Comparison of ENCODE assay signal across 7 cellular contexts in the genomic region with DNA sequence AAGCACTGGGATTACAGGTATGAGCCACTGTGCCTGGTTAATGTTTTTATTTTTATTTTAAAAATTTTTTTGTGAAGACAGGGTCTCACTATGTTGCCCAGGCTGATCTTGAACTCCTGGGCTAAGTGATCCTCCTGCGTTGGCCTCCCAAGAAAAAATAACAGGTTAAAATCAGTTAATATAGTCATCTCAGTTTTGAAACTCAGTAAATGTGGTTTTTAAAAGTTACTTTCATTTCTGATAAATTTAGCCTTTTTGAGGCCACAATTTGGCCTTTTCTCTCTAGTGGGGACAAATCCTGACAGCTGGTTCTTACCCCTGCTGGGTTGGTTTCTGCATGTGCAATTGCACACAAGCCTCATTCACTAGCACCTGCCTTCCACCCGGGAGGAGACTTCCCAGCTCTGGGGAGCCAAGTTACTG. TPM values are rescaled to one million over a fixed set of nuclear protein-coding genes. Genes with fewer than 3 reads are reported as not detected.
DNase-seq lines count a peak whose midpoint lies in the region; ATAC-seq and TF ChIP-seq lines count a peak whose summit lies in the region.
"Had no signal": no experiment of that assay in that cellular context is flagged by ENCODE, and none has a peak within 500 bp of the region (broad histone marks: within the 10 kb centered on the region; RNA-seq: fewer than 3 reads in every experiment).

No MANE protein-coding gene starts in this region.

- H3K4me3 ChIP-seq in Caco-2 (ENCODE audit: low read depth, low read length) = no peak overlapping the region
- H3K4me3 ChIP-seq: A549 had no signal

- CTCF ChIA-PET in activated CD4-positive, alpha-beta T cell treated with anti-CD3 and anti-CD28 coated beads for 36 hours (lab: Charles Lee) = interaction anchor here (0.8 to 7.8 kb wide), 12 partner anchors 8 to 135 kb away, joined by 3 to 229 read pairs (median 10); a partner anchor contains a TSS
- CTCF ChIA-PET in Caco-2 (lab: Charles Lee) = interaction anchor here (2.2 to 3.6 kb wide), 3 partner anchors 57 to 84 kb away, joined by 22 to 73 read pairs (median 55); a partner anchor contains a TSS

- no peaks in the 10 kb centered on the region for H3K27me3 ChIP-seq in Caco-2 (replicated peaks; ENCODE audit: control insufficient read depth, insufficient read depth, low read length)

- peaks cover 47% of the 10 kb centered on the region for H3K4me1 Mint-ChIP-seq in activated CD4-positive, alpha-beta T cell treated with anti-CD3 and anti-CD28 coated beads for 36 hours
- H3K4me1 Mint-ChIP-seq in stimulated activated effector memory CD8-positive, alpha-beta T cell treated with anti-CD3 and anti-CD28 coated beads, Interleukin-12 subunit alpha, Interleukin-12 subunit beta, amount 100 ng/mL, for 72 hours = peaks cover 51% of the 10 kb centered on the region
- H3K4me1 Mint-ChIP-seq in Caco-2 (ENCODE audit: low read depth, unreplicated experiment) (peaks cover 2% of the 10 kb centered on the region), osteocyte (ENCODE audit: unreplicated experiment) (peaks cover 9% of the 10 kb centered on the region)

- H3K36me3 ChIP-seq in Caco-2 (ENCODE audit: control insufficient read depth, insufficient read depth, low read length) = no peaks in the 10 kb centered on the region; the same call in none of the 2 replicates

- POLR2A ChIA-PET in activated CD4-positive, alpha-beta T cell treated with anti-CD3 and anti-CD28 coated beads for 36 hours (lab: Charles Lee) = interaction anchor here (0.7 to 4.2 kb wide), 6 partner anchors 8 to 206 kb away, joined by 4 to 34 read pairs (median 8); a partner anchor contains a TSS
- POLR2A ChIA-PET in Caco-2 (lab: Charles Lee) = no interaction called here

- no peaks in the 10 kb centered on the region for H3K9me3 Mint-ChIP-seq in activated CD4-positive, alpha-beta T cell treated with anti-CD3 and anti-CD28 coated beads for 36 hours (ENCODE audit: low read depth)
- no peaks in the 10 kb centered on the region for H3K9me3 Mint-ChIP-seq in stimulated activated effector memory CD8-positive, alpha-beta T cell treated with anti-CD3 and anti-CD28 coated beads, Interleukin-12 subunit alpha, Interleukin-12 subunit beta, amount 100 ng/mL, for 72 hours
- no peaks in the 10 kb centered on the region for H3K9me3 Mint-ChIP-seq in Caco-2 (ENCODE audit: unreplicated experiment)
- no peaks in the 10 kb centered on the region for H3K9me3 Mint-ChIP-seq in osteocyte (ENCODE audit: unreplicated experiment)

- TF ChIP-seq CTCF in Caco-2 (IDR thresholded peaks at IDR 0.05; ENCODE audit: insufficient read depth in 1 of 2, low read depth in 1 of 2, low read length in 1 of 2, severe bottlenecking in 1 of 2, unreplicated experiment in 1 of 2) = no peak
- no peak for TF ChIP-seq CTCF in osteocyte (IDR thresholded peaks at IDR 0.05)

- peaks cover 6% of the 10 kb centered on the region; the same call in 1 of the 2 replicates for H3K4me1 ChIP-seq in Caco-2

- H3K36me3 Mint-ChIP-seq in activated CD4-positive, alpha-beta T cell treated with anti-CD3 and anti-CD28 coated beads for 36 hours (ENCODE audit: low read depth) = peaks cover 56% of the 10 kb centered on the region
- peaks cover 99% of the 10 kb centered on the region for H3K36me3 Mint-ChIP-seq in stimulated activated effector memory CD8-positive, alpha-beta T cell treated with anti-CD3 and anti-CD28 coated beads, Interleukin-12 subunit alpha, Interleukin-12 subunit beta, amount 100 ng/mL, for 72 hours
- H3K36me3 Mint-ChIP-seq in Caco-2 (ENCODE audit: insufficient read depth, unreplicated experiment) (peaks cover 42% of the 10 kb centered on the region), osteocyte (ENCODE audit: unreplicated experiment) (peaks cover 31% of the 10 kb centered on the region)

- no peak for ATAC-seq in activated CD4-positive, alpha-beta T cell treated with anti-CD3 and anti-CD28 coated beads for 36 hours
- peak; percentile 78 for ATAC-seq in HG03135 (IDR thresholded peaks at IDR 0.05; ENCODE audit: unreplicated experiment)
- peak; percentile 14 for ATAC-seq in stimulated activated effector memory CD8-positive, alpha-beta T cell treated with anti-CD3 and anti-CD28 coated beads, Interleukin-12 subunit alpha, Interleukin-12 subunit beta, amount 100 ng/mL, for 72 hours

- H3K9me3 ChIP-seq in Caco-2 = no peaks in the 10 kb centered on the region
- H3K9me3 ChIP-seq: A549 had no signal

- H3K27ac Mint-ChIP-seq in activated CD4-positive, alpha-beta T cell treated with anti-CD3 and anti-CD28 coated beads for 36 hours = peak overlapping the region; percentile 85
- H3K27ac Mint-ChIP-seq in stimulated activated effector memory CD8-positive, alpha-beta T cell treated with anti-CD3 and anti-CD28 coated beads, Interleukin-12 subunit alpha, Interleukin-12 subunit beta, amount 100 ng/mL, for 72 hours = peak overlapping the region; percentile 68
- H3K27ac Mint-ChIP-seq in Caco-2 (ENCODE audit: unreplicated experiment) (no peak overlapping the region), osteocyte (ENCODE audit: unreplicated experiment) (no peak overlapping the region)

- no peaks in the 10 kb centered on the region for H3K27me3 Mint-ChIP-seq in activated CD4-positive, alpha-beta T cell treated with anti-CD3 and anti-CD28 coated beads for 36 hours
- H3K27me3 Mint-ChIP-seq in Caco-2 (ENCODE audit: insufficient read depth, unreplicated experiment) = no peaks in the 10 kb centered on the region
- no peaks in the 10 kb centered on the region for H3K27me3 Mint-ChIP-seq in osteocyte (ENCODE audit: unreplicated experiment)

- no TSS peak for BruUV-seq in Caco-2 (replicated peaks; lab: Mats Ljungman, UMichigan)

- no peak overlapping the region for H3K4me3 Mint-ChIP-seq in activated CD4-positive, alpha-beta T cell treated with anti-CD3 and anti-CD28 coated beads for 36 hours
- no peak overlapping the region for H3K4me3 Mint-ChIP-seq in stimulated activated effector memory CD8-positive, alpha-beta T cell treated with anti-CD3 and anti-CD28 coated beads, Interleukin-12 subunit alpha, Interleukin-12 subunit beta, amount 100 ng/mL, for 72 hours
- H3K4me3 Mint-ChIP-seq in Caco-2 (ENCODE audit: unreplicated experiment) (no peak overlapping the region), osteocyte (ENCODE audit: unreplicated experiment) (no peak overlapping the region)

- intact Hi-C loops in activated CD4-positive, alpha-beta T cell treated with anti-CD3 and anti-CD28 coated beads for 36 hours (cut with DNase I, micrococcal nuclease) = loop anchor here in 1 of 2 experiments (5.0 kb wide), 1 partner anchor 56 kb away; a partner anchor contains a TSS
- intact Hi-C loops in Caco-2 (cut with micrococcal nuclease; ENCODE audit: unreplicated experiment) = no loop called here

- no peak for DNase-seq in activated CD4-positive, alpha-beta T cell treated with anti-CD3 and anti-CD28 coated beads for 36 hours
- no peak for DNase-seq in activated CD4-positive, alpha-beta T cell treated with anti-CD3 and anti-CD28 coated beads for 48 hours
- no peak for DNase-seq in stimulated activated effector memory CD8-positive, alpha-beta T cell treated with anti-CD3 and anti-CD28 coated beads, Interleukin-12 subunit alpha, Interleukin-12 subunit beta, amount 100 ng/mL, for 72 hours (ENCODE audit: low spot score in 2 of 2)
- no peak for DNase-seq in Caco-2
- no peak for DNase-seq in osteocyte (ENCODE audit: extremely low spot score, unreplicated experiment)

RNA-seq across cellular contexts. Expression of a gene that starts 13.3 kb away (rescaled TPM):
- 100 to 1,000 TPM; 108 to 117 TPM for total RNA-seq in activated CD4-positive, alpha-beta T cell treated with anti-CD3 and anti-CD28 coated beads for 36 hours
- total RNA-seq in Caco-2 (2022) (90.2 and 95.7 TPM in 2 replicates), osteocyte (54.1 and 57.0 TPM in 2 replicates)

RNA-seq across cellular contexts. Expression of a gene that starts 15.9 kb away (rescaled TPM):
- total RNA-seq in activated CD4-positive, alpha-beta T cell treated with anti-CD3 and anti-CD28 coated beads for 36 hours = 1 to 10 TPM; 2.1 to 2.4 TPM
- total RNA-seq in Caco-2 (2022) = 1.3 and 2.0 TPM in 2 replicates
- total RNA-seq in osteocyte = 0.52 TPM in 1 of 2 replicates, not detected in the other

RNA-seq across cellular contexts. Expression of a gene that starts 21.7 kb away (rescaled TPM):
- total RNA-seq in activated CD4-positive, alpha-beta T cell treated with anti-CD3 and anti-CD28 coated beads for 36 hours = 1 to 10 TPM; 4.7 to 5.7 TPM
- total RNA-seq in Caco-2 (2022) = 4.1 and 4.6 TPM in 2 replicates
- total RNA-seq in osteocyte = 12.0 and 12.5 TPM in 2 replicates

RNA-seq across cellular contexts. Expression of a gene that starts 32.2 kb away (rescaled TPM):
- total RNA-seq in activated CD4-positive, alpha-beta T cell treated with anti-CD3 and anti-CD28 coated beads for 36 hours = 10 to 100 TPM; 42.4 to 51.9 TPM
- total RNA-seq in Caco-2 (2022) (29.3 and 31.1 TPM in 2 replicates), osteocyte (20.2 and 23.4 TPM in 2 replicates)

RNA-seq across cellular contexts. Expression of a gene that starts 56.5 kb away (rescaled TPM):
- 10 to 100 TPM; 61.7 to 64.6 TPM for total RNA-seq in activated CD4-positive, alpha-beta T cell treated with anti-CD3 and anti-CD28 coated beads for 36 hours
- total RNA-seq in Caco-2 (2022) = 146 and 155 TPM in 2 replicates
- total RNA-seq in osteocyte = 75.8 and 78.1 TPM in 2 replicates

Comparison
In these comparisons a context has a peak if more than half of its experiments do, and no peak if none do; other contexts are left out.
1. H3K27ac Mint-ChIP-seq: peak in activated CD4-positive, alpha-beta T cell treated with anti-CD3 and anti-CD28 coated beads for 36 hours (single experiment) and stimulated activated effector memory CD8-positive, alpha-beta T cell treated with anti-CD3 and anti-CD28 coated beads, Interleukin-12 subunit alpha, Interleukin-12 subunit beta, amount 100 ng/mL, for 72 hours (single experiment); none in Caco-2 (single experiment) and osteocyte (single experiment).